Comparison of ENCODE assay signal across 15 cellular contexts in the genomic region with DNA sequence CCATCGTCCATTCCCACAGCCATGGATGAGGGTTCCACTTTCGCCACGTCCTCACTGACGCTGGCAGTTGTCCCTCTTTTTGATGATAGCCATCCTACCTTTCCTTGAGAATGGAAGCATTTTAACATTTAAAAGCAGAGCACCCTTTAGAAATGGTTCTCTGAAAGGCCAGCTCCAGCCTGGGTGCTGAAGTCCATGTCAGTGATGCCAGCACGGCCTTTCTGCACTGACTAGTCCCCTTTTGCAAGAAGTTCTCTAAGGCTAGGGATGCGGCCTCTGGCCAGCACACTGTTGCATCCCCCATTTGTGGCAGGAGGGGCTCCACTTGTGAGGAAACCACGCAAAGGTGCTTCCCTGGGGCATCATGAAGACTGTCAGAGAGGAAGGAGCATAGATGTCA.
"Had no signal": no experiment of that assay in that cellular context is flagged by ENCODE, and none has a peak within 500 bp of the region (broad histone marks: within the 10 kb centered on the region; RNA-seq: fewer than 3 reads in every experiment).

No MANE protein-coding gene starts in this region.

- H3K4me3 Mint-ChIP-seq: dendritic cell treated with granulocyte-macrophage colony-stimulating factor and Interleukin-4, amounts not matched to agents 40 ng/mL and 50 ng/mL, for 4 days; effector memory CD8-positive, alpha-beta T cell; immature natural killer cell; naive thymus-derived CD4-positive, alpha-beta T cell had no signal

- H3K9me3 Mint-ChIP-seq: dendritic cell treated with granulocyte-macrophage colony-stimulating factor and Interleukin-4, amounts not matched to agents 40 ng/mL and 50 ng/mL, for 4 days; effector memory CD8-positive, alpha-beta T cell; immature natural killer cell; naive thymus-derived CD4-positive, alpha-beta T cell had no signal

- DNase-seq: effector memory CD8-positive, alpha-beta T cell; esophagus squamous epithelium; foreskin fibroblast; glutamatergic neuron; immature natural killer cell; left ventricle myocardium superior; mesendoderm; naive thymus-derived CD4-positive, alpha-beta T cell; small intestine; stimulated activated CD4-positive, alpha-beta T cell treated with anti-CD3 and anti-CD28 coated beads, Interleukin-12 subunit alpha, Interleukin-12 subunit beta, amount 100 ng/mL, for 4 hours; stimulated activated naive CD4-positive, alpha-beta T cell treated with Interleukin-2 at 50 U/mL for 16 hours had no signal

- H3K4me3 ChIP-seq: esophagus squamous epithelium, gastroesophageal sphincter, tibial artery had no signal

- H3K27ac ChIP-seq: esophagus squamous epithelium, gastroesophageal sphincter, neutrophil, tibial artery had no signal

- H3K36me3 ChIP-seq: esophagus squamous epithelium, tibial artery had no signal

- H3K4me1 ChIP-seq: esophagus squamous epithelium, gastroesophageal sphincter, tibial artery had no signal

- ATAC-seq: effector memory CD8-positive, alpha-beta T cell; gastroesophageal sphincter; left ventricle myocardium superior; naive thymus-derived CD4-positive, alpha-beta T cell had no signal

- H3K9me3 ChIP-seq: esophagus squamous epithelium, gastroesophageal sphincter, neutrophil, tibial artery had no signal

- H3K4me1 Mint-ChIP-seq: immature natural killer cell; naive thymus-derived CD4-positive, alpha-beta T cell had no signal

- H3K27me3 Mint-ChIP-seq: dendritic cell treated with granulocyte-macrophage colony-stimulating factor and Interleukin-4, amounts not matched to agents 40 ng/mL and 50 ng/mL, for 4 days; naive thymus-derived CD4-positive, alpha-beta T cell had no signal

- H3K27ac Mint-ChIP-seq: dendritic cell treated with granulocyte-macrophage colony-stimulating factor and Interleukin-4, amounts not matched to agents 40 ng/mL and 50 ng/mL, for 4 days; effector memory CD8-positive, alpha-beta T cell; immature natural killer cell; naive thymus-derived CD4-positive, alpha-beta T cell had no signal

- H3K27me3 ChIP-seq: esophagus squamous epithelium, gastroesophageal sphincter, neutrophil, tibial artery had no signal
